Comparison of ENCODE assay signal across 25 cellular contexts in the genomic region with DNA sequence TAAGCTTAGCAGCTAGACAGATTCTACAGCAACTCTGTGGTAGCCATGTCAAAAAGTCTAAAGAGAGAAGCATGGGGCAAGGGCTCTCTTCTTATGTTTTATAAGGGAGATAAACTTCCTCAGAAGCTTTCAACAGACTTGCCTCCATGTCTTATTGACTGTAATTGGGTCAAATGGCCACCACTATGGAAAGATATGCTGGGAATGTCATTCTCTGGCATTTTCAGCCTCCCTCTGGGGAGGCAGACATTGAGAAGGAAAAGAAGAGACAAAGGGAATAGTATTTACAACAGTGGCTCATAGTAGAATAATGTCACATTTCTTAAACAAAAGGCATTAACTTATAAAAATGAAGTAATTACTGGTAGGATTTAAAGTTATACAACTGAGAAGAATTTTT.
"Had no signal": no experiment of that assay in that cellular context is flagged by ENCODE, and none has a peak within 500 bp of the region (broad histone marks: within the 10 kb centered on the region; RNA-seq: fewer than 3 reads in every experiment).

No MANE protein-coding gene starts in this region.

- H3K9me3 ChIP-seq: MG63 had no signal

- H3K4me3 ChIP-seq: MG63, SJSA1, SK-N-MC had no signal

- H3K4me1 ChIP-seq: SJSA1 had no signal

- DNase-seq: IMR-90, Karpas-422, KG1, MG63, NCI-H1092, NCI-H1105 treated with DMSO at 0.1 percent for 48 hours, NCI-H1417 treated with DMSO at 0.1 percent for 48 hours, NCI-H146, NCI-H1694 treated with DMSO at 0.1 percent for 48 hours, NCI-H1930, NCI-H2081, NCI-H2171, NCI-H226, NCI-H446, NCI-H510A, NCI-H524 treated with DMSO at 0.1 percent for 48 hours, NCI-H69, NCI-H774, Right ventricle myocardium superior, RPMI8226, SIG-M5 had no signal

- H3K27me3 ChIP-seq: MG63, SJSA1 had no signal

- ATAC-seq: HepG2 had no signal

- H3K27ac ChIP-seq: SJSA1, SK-N-MC had no signal

- FAIRE-seq: HepG2, RCC 7860 had no signal

- H3K36me3 ChIP-seq: MG63, SJSA1 had no signal
